Comparison of ENCODE assay signal across 25 cellular contexts in the genomic region with DNA sequence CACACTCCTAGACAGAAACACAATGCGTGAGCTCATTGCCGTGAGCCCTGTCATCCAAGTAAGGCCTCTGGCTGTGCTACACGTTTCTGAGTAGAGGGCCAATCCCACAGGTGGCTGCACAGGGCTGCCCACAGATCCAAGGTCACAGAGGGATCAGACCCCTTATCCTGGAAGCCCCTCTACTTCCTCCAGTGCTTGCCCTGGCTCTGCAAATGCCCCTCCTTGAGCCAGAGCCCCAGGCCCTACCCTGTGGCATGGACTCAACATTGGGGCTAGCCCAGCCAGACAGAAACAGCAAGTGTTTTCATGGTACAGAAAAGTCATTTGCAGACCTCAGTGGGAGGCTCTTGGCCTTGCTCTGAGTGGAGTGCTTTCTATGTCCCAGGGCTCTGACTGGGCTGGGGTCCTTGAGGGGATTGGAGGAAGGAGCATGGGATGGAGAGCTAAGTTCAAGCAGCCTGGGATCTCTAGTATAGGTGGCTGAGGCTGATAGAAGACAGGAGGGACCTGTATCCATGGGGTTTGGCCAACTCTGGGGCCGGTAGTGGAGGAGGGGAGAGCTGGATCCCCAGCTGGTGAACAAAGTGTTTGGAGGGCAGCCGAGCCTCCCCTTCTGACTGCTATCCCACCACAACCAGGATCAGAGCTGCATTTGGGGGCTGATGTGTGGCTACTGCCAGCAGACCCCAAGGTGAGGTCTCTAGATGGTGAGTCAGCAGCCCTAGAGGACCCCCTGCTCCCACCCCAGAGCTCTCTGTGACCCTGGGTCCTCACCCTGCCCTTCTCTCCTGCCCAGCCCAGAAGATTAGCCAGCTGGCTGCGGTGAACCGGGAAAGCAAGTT. TPM values are rescaled to one million over a fixed set of nuclear protein-coding genes. Genes with fewer than 3 reads are reported as not detected.
A peak's percentile ranks its signal among the peaks of the same experiment; 100 is the strongest.
DNase-seq lines count a peak whose midpoint lies in the region; ATAC-seq and TF ChIP-seq lines count a peak whose summit lies in the region.
"Had no signal": no experiment of that assay in that cellular context is flagged by ENCODE, and none has a peak within 500 bp of the region (broad histone marks: within the 10 kb centered on the region; RNA-seq: fewer than 3 reads in every experiment).

No MANE protein-coding gene starts in this region.

- peak; percentile 12 for DNase-seq in activated CD4-positive, alpha-beta memory T cell treated with anti-CD3 and anti-CD28 coated beads, Interleukin-2, amount 10 ng/mL, durations not matched to agents 7 days and 5 days
- DNase-seq in activated CD4-positive, alpha-beta memory T cell treated with anti-CD3 and anti-CD28 coated beads for 36 hours, result no peak
- DNase-seq in esophagus squamous epithelium (lab: John Stamatoyannopoulos, UW), result no peak
- DNase-seq in psoas muscle, result no peak
- DNase-seq in upper lobe of left lung, result no peak
- DNase-seq in nephron progenitor cell, result no peak
- DNase-seq in GF-D8 (lab: John Stamatoyannopoulos, UW), result no peak
- DNase-seq: 8988T; activated CD8-positive, alpha-beta memory T cell treated with anti-CD3 and anti-CD28 coated beads, Interleukin-2, amount 10 ng/mL, durations not matched to agents 7 days and 5 days; effector CD4-positive, alpha-beta T cell; IMR-90; MG63; naive B cell; NCI-H146; NCI-H748 treated with DMSO at 0.1 percent for 48 hours; OCI-M1; stimulated activated CD4-positive, alpha-beta T cell treated with anti-CD3 and anti-CD28 coated beads, Interleukin-4, amount 100 ng/mL, for 24 hours had no signal

- H3K4me3 Mint-ChIP-seq in activated CD4-positive, alpha-beta memory T cell treated with anti-CD3 and anti-CD28 coated beads, Interleukin-2, amount 10 ng/mL, durations not matched to agents 7 days and 5 days, result no peak overlapping the region
- no peak overlapping the region for H3K4me3 Mint-ChIP-seq in activated CD4-positive, alpha-beta memory T cell treated with anti-CD3 and anti-CD28 coated beads for 36 hours
- no peak overlapping the region for H3K4me3 Mint-ChIP-seq in nephron progenitor cell
- H3K4me3 Mint-ChIP-seq: activated CD8-positive, alpha-beta memory T cell treated with anti-CD3 and anti-CD28 coated beads, Interleukin-2, amount 10 ng/mL, durations not matched to agents 7 days and 5 days had no signal

- no peaks in the 10 kb centered on the region for H3K27me3 Mint-ChIP-seq in activated CD4-positive, alpha-beta memory T cell treated with anti-CD3 and anti-CD28 coated beads, Interleukin-2, amount 10 ng/mL, durations not matched to agents 7 days and 5 days
- no peaks in the 10 kb centered on the region for H3K27me3 Mint-ChIP-seq in activated CD4-positive, alpha-beta memory T cell treated with anti-CD3 and anti-CD28 coated beads for 36 hours
- peaks cover 8% of the 10 kb centered on the region for H3K27me3 Mint-ChIP-seq in nephron progenitor cell (ENCODE audit: low read depth, poor library complexity)
- H3K27me3 Mint-ChIP-seq: activated CD8-positive, alpha-beta memory T cell treated with anti-CD3 and anti-CD28 coated beads, Interleukin-2, amount 10 ng/mL, durations not matched to agents 7 days and 5 days; naive B cell had no signal

- 64 to 80% methylated on average over 2 to 5 of the region's 7 CpGs for WGBS in esophagus squamous epithelium, 2 donors
- 73 to 84% (median 78%) methylated on average over 7 of the region's 7 CpGs for WGBS in psoas muscle, 3 donors
- WGBS in upper lobe of left lung, 2 donors, result 82 to 86% methylated on average over 5 to 7 of the region's 7 CpGs

- peaks cover 0 to 78% (median 31%) of the 10 kb centered on the region in 3 donors for H3K4me1 ChIP-seq in esophagus squamous epithelium
- no peaks in the 10 kb centered on the region for H3K4me1 ChIP-seq in psoas muscle
- peaks cover 25 to 43% (median 31%) of the 10 kb centered on the region in 4 donors for H3K4me1 ChIP-seq in upper lobe of left lung

- TF ChIP-seq EP300 in upper lobe of left lung (IDR thresholded peaks at IDR 0.05), result no peak

- no peak overlapping the region for H3K4me3 ChIP-seq in esophagus squamous epithelium
- H3K4me3 ChIP-seq in psoas muscle, result no peak overlapping the region
- H3K4me3 ChIP-seq in upper lobe of left lung, result no peak overlapping the region
- H3K4me3 ChIP-seq: MG63, SJSA1, smooth muscle cell had no signal

- peaks cover 15% of the 10 kb centered on the region for H3K36me3 Mint-ChIP-seq in activated CD4-positive, alpha-beta memory T cell treated with anti-CD3 and anti-CD28 coated beads, Interleukin-2, amount 10 ng/mL, durations not matched to agents 7 days and 5 days (ENCODE audit: low read depth)
- no peaks in the 10 kb centered on the region for H3K36me3 Mint-ChIP-seq in activated CD4-positive, alpha-beta memory T cell treated with anti-CD3 and anti-CD28 coated beads for 36 hours
- H3K36me3 Mint-ChIP-seq in nephron progenitor cell (ENCODE audit: low read depth), result peaks cover 7% of the 10 kb centered on the region
- H3K36me3 Mint-ChIP-seq: activated CD8-positive, alpha-beta memory T cell treated with anti-CD3 and anti-CD28 coated beads, Interleukin-2, amount 10 ng/mL, durations not matched to agents 7 days and 5 days had no signal

- H3K4me1 Mint-ChIP-seq in activated CD4-positive, alpha-beta memory T cell treated with anti-CD3 and anti-CD28 coated beads, Interleukin-2, amount 10 ng/mL, durations not matched to agents 7 days and 5 days, result peaks cover 10% of the 10 kb centered on the region
- peaks cover 8% of the 10 kb centered on the region for H3K4me1 Mint-ChIP-seq in activated CD4-positive, alpha-beta memory T cell treated with anti-CD3 and anti-CD28 coated beads for 36 hours (ENCODE audit: low read depth)
- H3K4me1 Mint-ChIP-seq in nephron progenitor cell, result peaks cover 67% of the 10 kb centered on the region

- CTCF ChIA-PET in activated CD4-positive, alpha-beta memory T cell treated with anti-CD3 and anti-CD28 coated beads, Interleukin-2, amount 10 ng/mL, durations not matched to agents 7 days and 5 days (lab: Charles Lee), result interaction anchor here (1.8 kb wide), 1 partner anchor 70 kb away, joined by 7 read pairs; no protein-coding TSS in a partner anchor
- CTCF ChIA-PET in activated CD4-positive, alpha-beta memory T cell treated with anti-CD3 and anti-CD28 coated beads for 36 hours (lab: Charles Lee), result interaction anchor here (1.0 to 1.6 kb wide), 2 partner anchors 9 to 47 kb away, joined by 3 to 5 read pairs; no protein-coding TSS in a partner anchor

- H3K9me3 Mint-ChIP-seq in activated CD4-positive, alpha-beta memory T cell treated with anti-CD3 and anti-CD28 coated beads, Interleukin-2, amount 10 ng/mL, durations not matched to agents 7 days and 5 days, result no peaks in the 10 kb centered on the region
- H3K9me3 Mint-ChIP-seq in activated CD4-positive, alpha-beta memory T cell treated with anti-CD3 and anti-CD28 coated beads for 36 hours, result no peaks in the 10 kb centered on the region
- H3K9me3 Mint-ChIP-seq in nephron progenitor cell, result no peaks in the 10 kb centered on the region
- H3K9me3 Mint-ChIP-seq: activated T-helper 2 cell treated with anti-CD3 and anti-CD28 coated beads, Interferon-gamma antibody, Interleukin-2, Interleukin-4, amounts not matched to agents 10 μg/mL and 5 μg/mL and 100 μg/mL, durations not matched to agents 14 hours and 24 hours and 36 hours; naive B cell had no signal

- H3K9me3 ChIP-seq in esophagus squamous epithelium (no peaks in the 10 kb centered on the region), psoas muscle (no peaks in the 10 kb centered on the region), upper lobe of left lung (no peaks in the 10 kb centered on the region)
- H3K9me3 ChIP-seq: MG63 had no signal

- TF ChIP-seq POLR2A in esophagus squamous epithelium (IDR thresholded peaks at IDR 0.05) (no peak), upper lobe of left lung (IDR thresholded peaks at IDR 0.05) (no peak)

- intact Hi-C loops in activated CD4-positive, alpha-beta memory T cell treated with anti-CD3 and anti-CD28 coated beads for 36 hours (cut with micrococcal nuclease), result no loop called here
- intact Hi-C loops in esophagus squamous epithelium (cut with DNase I) (no loop called here), psoas muscle (cut with DNase I) (loop anchor here in 1 of 2 donors (5.0 kb wide), 1 partner anchor 56 kb away; no protein-coding TSS in a partner anchor)

- no peak for TF ChIP-seq CTCF in esophagus squamous epithelium (IDR thresholded peaks at IDR 0.05)
- no peak for TF ChIP-seq CTCF in psoas muscle (IDR thresholded peaks at IDR 0.05)
- no peak for TF ChIP-seq CTCF in upper lobe of left lung (IDR thresholded peaks at IDR 0.05)
- TF ChIP-seq CTCF in nephron progenitor cell (IDR thresholded peaks at IDR 0.05), result no peak

- POLR2A ChIA-PET in activated CD4-positive, alpha-beta memory T cell treated with anti-CD3 and anti-CD28 coated beads, Interleukin-2, amount 10 ng/mL, durations not matched to agents 7 days and 5 days (lab: Charles Lee), result no interaction called here
- POLR2A ChIA-PET in activated CD4-positive, alpha-beta memory T cell treated with anti-CD3 and anti-CD28 coated beads for 36 hours (lab: Charles Lee), result no interaction called here

- peaks cover 0 to 44% (median 10%) of the 10 kb centered on the region in 3 donors for H3K36me3 ChIP-seq in esophagus squamous epithelium
- peaks cover 0 to 26% of the 10 kb centered on the region in 2 donors for H3K36me3 ChIP-seq in psoas muscle (ENCODE audit: insufficient read depth in 1 of 2, low read depth in 1 of 2)
- H3K36me3 ChIP-seq in upper lobe of left lung, result peaks cover 0 to 46% (median 15%) of the 10 kb centered on the region in 4 donors

- no peak overlapping the region for H3K27ac Mint-ChIP-seq in activated CD4-positive, alpha-beta memory T cell treated with anti-CD3 and anti-CD28 coated beads, Interleukin-2, amount 10 ng/mL, durations not matched to agents 7 days and 5 days
- no peak overlapping the region for H3K27ac Mint-ChIP-seq in activated CD4-positive, alpha-beta memory T cell treated with anti-CD3 and anti-CD28 coated beads for 36 hours
- no peak overlapping the region for H3K27ac Mint-ChIP-seq in nephron progenitor cell
- H3K27ac Mint-ChIP-seq: activated CD8-positive, alpha-beta memory T cell treated with anti-CD3 and anti-CD28 coated beads, Interleukin-2, amount 10 ng/mL, durations not matched to agents 7 days and 5 days; activated T-helper 2 cell treated with anti-CD3 and anti-CD28 coated beads, Interferon-gamma antibody, Interleukin-2, Interleukin-4, amounts not matched to agents 10 μg/mL and 5 μg/mL and 100 μg/mL, durations not matched to agents 14 hours and 24 hours and 36 hours had no signal

- ATAC-seq in psoas muscle, result no peak
- ATAC-seq in upper lobe of left lung (ENCODE audit: low FRiP score in 2 of 2), result no peak
- no peak for ATAC-seq in HG03442 (IDR thresholded peaks at IDR 0.05; ENCODE audit: unreplicated experiment)
- ATAC-seq: activated CD4-positive, CD25-positive, alpha-beta regulatory T cell treated with anti-CD3 and anti-CD28 coated beads, Interleukin-2, amount 50 U/mL, for 24 hours; activated CD8-positive, alpha-beta memory T cell treated with anti-CD3 and anti-CD28 coated beads, Interleukin-2, amount 10 ng/mL, durations not matched to agents 7 days and 5 days had no signal

- H3K27ac ChIP-seq in esophagus squamous epithelium (peak overlapping the region; percentile 25 to 85 (median 42)), psoas muscle (peak overlapping the region; percentile 55), upper lobe of left lung (peak overlapping the region; percentile 35 to 81 (median 52))
- H3K27ac ChIP-seq: HL-60, SJSA1 had no signal

- H3K27me3 ChIP-seq in esophagus squamous epithelium, result no peaks in the 10 kb centered on the region
- H3K27me3 ChIP-seq in psoas muscle (ENCODE audit: insufficient read depth in 3 of 3, low read length in 2 of 3), result no peaks in the 10 kb centered on the region
- H3K27me3 ChIP-seq in upper lobe of left lung, result no peaks in the 10 kb centered on the region
- H3K27me3 ChIP-seq: MG63, SJSA1 had no signal

RNA-seq across cellular contexts. Expression of a gene that starts 38.7 kb away (rescaled TPM):
- total RNA-seq in activated CD4-positive, alpha-beta memory T cell treated with anti-CD3 and anti-CD28 coated beads, Interleukin-2, amount 10 ng/mL, durations not matched to agents 7 days and 5 days, result not detected
- not detected for total RNA-seq in activated CD4-positive, alpha-beta memory T cell treated with anti-CD3 and anti-CD28 coated beads for 36 hours
- total RNA-seq in esophagus squamous epithelium (not detected), psoas muscle (1 to 10 TPM in 1 of 4 donors, under 1 TPM in 1, not detected in 2; 0.08 to 1.1 TPM), upper lobe of left lung (under 1 TPM in 1 of 6 donors, not detected in 5; 0.30 TPM)
- polyA plus RNA-seq in psoas muscle, result under 1 TPM in 1 of 3 donors, not detected in 2; 0.16 TPM
- total RNA-seq: activated CD8-positive, alpha-beta memory T cell treated with anti-CD3 and anti-CD28 coated beads, Interleukin-2, amount 10 ng/mL, durations not matched to agents 7 days and 5 days; activated T-helper 2 cell treated with anti-CD3 and anti-CD28 coated beads, Interferon-gamma antibody, Interleukin-2, Interleukin-4, amounts not matched to agents 10 μg/mL and 5 μg/mL and 100 μg/mL, durations not matched to agents 14 hours and 24 hours and 36 hours; IMR-90; SJSA1; T-helper 2 cell treated with Interferon-gamma antibody and Interleukin-4, amounts not matched to agents 100 ng/mL and 5 ng/mL, for 36 hours had no signal
- polyA plus RNA-seq: BJ, IMR-90, smooth muscle cell had no signal

RNA-seq across cellular contexts. Expression of a gene that starts 49.1 kb away (rescaled TPM):
- total RNA-seq in activated CD4-positive, alpha-beta memory T cell treated with anti-CD3 and anti-CD28 coated beads, Interleukin-2, amount 10 ng/mL, durations not matched to agents 7 days and 5 days, result 100 to 1,000 TPM; 133 to 138 TPM
- 10 to 100 TPM; 67.6 to 69.8 TPM for total RNA-seq in activated CD4-positive, alpha-beta memory T cell treated with anti-CD3 and anti-CD28 coated beads for 36 hours
- total RNA-seq in esophagus squamous epithelium (10 to 100 TPM; 34.0 to 52.3 (median 44.5) TPM), psoas muscle (10 to 100 TPM; 15.0 to 22.6 (median 15.6) TPM), upper lobe of left lung (100 to 1,000 TPM in 2 of 6 donors, 10 to 100 TPM in 4; 63.1 to 247 (median 92.9) TPM)
- 10 to 100 TPM in 1 of 3 donors, 1 to 10 TPM in 2; 6.7 to 10.2 (median 7.5) TPM for polyA plus RNA-seq in psoas muscle

RNA-seq across cellular contexts. Expression of a gene that starts 51.6 kb away (rescaled TPM):
- total RNA-seq in activated CD4-positive, alpha-beta memory T cell treated with anti-CD3 and anti-CD28 coated beads, Interleukin-2, amount 10 ng/mL, durations not matched to agents 7 days and 5 days, result 1 to 10 TPM; 7.1 to 8.5 TPM
- 10 to 100 TPM in 1 of 2 experiments, 1 to 10 TPM in 1; 7.1 to 10.1 TPM for total RNA-seq in activated CD4-positive, alpha-beta memory T cell treated with anti-CD3 and anti-CD28 coated beads for 36 hours
- total RNA-seq in esophagus squamous epithelium (10 to 100 TPM in 2 of 4 donors, 1 to 10 TPM in 2; 8.3 to 14.8 (median 11.1) TPM), psoas muscle (10 to 100 TPM; 18.3 to 26.2 (median 22.7) TPM), upper lobe of left lung (10 to 100 TPM; 12.2 to 23.3 (median 18.3) TPM)
- 10 to 100 TPM; 22.0 to 34.4 (median 33.0) TPM for polyA plus RNA-seq in psoas muscle
